8 cellular contexts compared by ENCODE assay signal in the genomic region with DNA sequence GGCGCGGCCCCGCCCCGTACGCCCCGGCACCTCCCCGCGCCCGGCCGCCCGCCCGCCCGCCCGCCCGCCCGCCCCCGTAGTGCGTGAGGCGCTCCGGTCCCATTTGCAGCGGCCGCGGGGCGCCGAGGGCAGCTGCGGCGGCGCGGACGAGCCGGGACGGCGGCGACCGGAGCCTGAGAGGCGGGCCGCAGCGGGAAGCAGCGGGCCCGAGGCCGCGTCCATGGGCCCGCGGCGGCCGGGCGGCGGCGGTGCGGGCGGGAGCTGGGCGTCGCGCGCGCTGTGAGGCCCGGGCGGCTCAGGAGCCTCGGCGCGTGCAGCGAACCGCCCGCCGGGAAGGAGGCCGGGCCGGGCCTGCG. TPM values are rescaled to one million over a fixed set of nuclear protein-coding genes. Genes with fewer than 3 reads are reported as not detected.
DNase-seq lines count a peak whose midpoint lies in the region; TF ChIP-seq lines count a peak whose summit lies in the region.

MPRIP (plus strand) TSS at position 77 of the 356 bp plus-strand sequence. CDS start 392 bp downstream, outside the sequence.

- H3K9me3 ChIP-seq in subcutaneous abdominal adipose tissue (ENCODE audit: control insufficient read depth in 5 of 5, low read length in 5 of 5), result no peaks in the 10 kb centered on the region

- TF ChIP-seq CTCF in HFF-Myc (IDR thresholded peaks at IDR 0.05; ENCODE audit: low read depth, low read length, missing control alignments) (no peak), astrocyte of the cerebellum (IDR thresholded peaks at IDR 0.05; ENCODE audit: low read depth, low read length, missing control alignments) (no peak), kidney epithelial cell (IDR thresholded peaks at IDR 0.05; ENCODE audit: insufficient read depth, low read length, poor library complexity, severe bottlenecking) (no peak)

- peak within 1 kb of the TSS; percentile 85 to 94 (median 90) for H3K9ac ChIP-seq in subcutaneous abdominal adipose tissue (ENCODE audit: low read length in 5 of 5)

- H3K4me1 ChIP-seq in ACC112 (ENCODE audit: control insufficient read depth, insufficient read depth, low read length, unreplicated experiment) (peaks cover 31% of the 10 kb centered on the region), subcutaneous abdominal adipose tissue (ENCODE audit: control insufficient read depth in 5 of 5, insufficient read depth in 5 of 5, low read length in 5 of 5) (peaks cover 3 to 51% (median 46%) of the 10 kb centered on the region in 5 donors)

- H3K36me3 ChIP-seq in ACC112 (ENCODE audit: insufficient read depth, low read length) (peaks cover 4% of the 10 kb centered on the region; the same call in 1 of the 2 replicates), kidney epithelial cell (ENCODE audit: control insufficient read depth, insufficient read depth, low read length) (no peaks in the 10 kb centered on the region), subcutaneous abdominal adipose tissue (ENCODE audit: control insufficient read depth in 5 of 5, insufficient read depth in 5 of 5, low read length in 5 of 5) (no peaks in the 10 kb centered on the region)

- peak within 1 kb of the TSS; percentile 94 for H2AFZ ChIP-seq in ACC112 (ENCODE audit: low read length, unreplicated experiment)

- H3K79me2 ChIP-seq in ACC112 (ENCODE audit: control insufficient read depth, insufficient read depth, low read length, unreplicated experiment), result peaks cover 47% of the 10 kb centered on the region

- H3K27me3 ChIP-seq in ACC112 (ENCODE audit: insufficient read depth, low read length), result no peaks in the 10 kb centered on the region
- H3K27me3 ChIP-seq in kidney epithelial cell (ENCODE audit: control insufficient read depth, insufficient read depth, low read length), result no peaks in the 10 kb centered on the region
- no peaks in the 10 kb centered on the region for H3K27me3 ChIP-seq in subcutaneous abdominal adipose tissue (ENCODE audit: control insufficient read depth in 5 of 5, insufficient read depth in 4 of 5, low read length in 5 of 5)

- H3K4me3 ChIP-seq in ACC112 (ENCODE audit: low read depth, low read length), result peak within 1 kb of the TSS; percentile 94
- peak within 1 kb of the TSS; percentile 92 for H3K4me3 ChIP-seq in HFF-Myc (replicated peaks; ENCODE audit: low read depth, low read length)
- peak within 1 kb of the TSS; percentile 84 for H3K4me3 ChIP-seq in astrocyte of the cerebellum (ENCODE audit: low read depth, low read length)
- peak within 1 kb of the TSS; percentile 94 for H3K4me3 ChIP-seq in kidney epithelial cell (ENCODE audit: low read depth, low read length)
- peak within 1 kb of the TSS; percentile 78 to 92 (median 80) for H3K4me3 ChIP-seq in subcutaneous abdominal adipose tissue (ENCODE audit: low read depth in 1 of 5, low read length in 5 of 5)

- in situ Hi-C loops in astrocyte of the cerebellum (cut with HindIII; ENCODE audit: low sequenced_read_pairs), result no loop called here

- H3K27ac ChIP-seq in ACC112 (ENCODE audit: low read depth, low read length) (peak within 1 kb of the TSS; percentile 64), subcutaneous abdominal adipose tissue (ENCODE audit: low read depth, low read length) (peak within 1 kb of the TSS; percentile 98)

- DNase-seq in HFF-Myc (ENCODE audit: extremely low read depth, low read depth), result no peak
- DNase-seq in astrocyte of the cerebellum (ENCODE audit: low read depth), result no peak
- no peak for DNase-seq in kidney epithelial cell (ENCODE audit: low read depth)
- no peak for DNase-seq in AG08396 (ENCODE audit: low spot score)
- DNase-seq in NCI-H1417 treated with DMSO at 0.1 percent for 48 hours (lab: John Stamatoyannopoulos, UW), result no peak
- DNase-seq in superior temporal gyrus (ENCODE audit: extremely low spot score), result no peak

RNA-seq across cellular contexts. Expression of gene MPRIP, which starts in this region (rescaled TPM):
- total RNA-seq in kidney epithelial cell, result 99.6 and 135 TPM in 2 replicates
